Comparison of ENCODE assay signal across 8 cellular contexts in the genomic region with DNA sequence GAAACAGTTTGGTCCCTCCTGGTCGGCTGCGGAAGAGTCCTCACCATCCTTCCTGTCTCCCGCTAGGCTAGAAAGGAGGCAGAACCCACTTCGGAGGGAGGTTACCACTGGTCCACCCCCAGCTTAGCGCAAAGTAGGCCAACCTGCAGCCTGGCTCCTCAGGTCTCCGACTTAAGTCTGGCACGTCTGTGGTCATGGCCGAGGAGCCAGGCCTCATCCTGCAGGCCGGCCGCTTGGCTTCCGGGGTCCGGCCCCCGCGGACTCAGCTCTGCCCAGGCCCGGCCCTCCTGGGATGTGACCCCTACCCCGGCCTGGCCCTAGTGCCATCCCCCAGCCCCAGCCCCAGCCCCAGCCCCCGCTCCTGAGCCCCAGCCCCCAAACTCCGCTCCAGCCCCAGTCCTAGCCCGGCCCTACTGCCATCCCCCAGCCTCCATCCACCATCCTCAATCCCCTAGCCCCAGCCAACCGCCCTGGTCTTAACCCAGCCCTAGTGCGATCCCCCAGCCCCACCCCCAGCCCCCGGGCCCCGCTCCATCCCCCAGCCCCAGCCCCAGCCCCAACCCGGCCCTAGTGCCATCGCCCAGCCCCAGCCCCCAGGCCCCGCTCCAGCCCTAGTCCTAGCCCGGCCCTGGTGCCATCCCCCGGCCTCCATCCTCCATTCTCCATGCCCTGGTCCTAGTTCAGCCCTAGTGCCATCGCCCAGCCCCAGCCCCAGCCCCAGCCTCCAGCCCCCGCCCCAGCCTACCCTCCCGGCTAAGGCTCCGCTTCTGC. TPM values are rescaled to one million over a fixed set of nuclear protein-coding genes. Genes with fewer than 3 reads are reported as not detected.
A peak's percentile ranks its signal among the peaks of the same experiment; 100 is the strongest.
DNase-seq lines count a peak whose midpoint lies in the region; ATAC-seq and TF ChIP-seq lines count a peak whose summit lies in the region.

No MANE protein-coding gene starts in this region.

- TF ChIP-seq POLR2A in GM19099 (IDR thresholded peaks at IDR 0.05; ENCODE audit: extremely low read depth, insufficient read length, low read depth) = peak; percentile 20

- H2AFZ ChIP-seq in OCI-LY7 (ENCODE audit: low read length) = peak overlapping the region; percentile 61; the same call in 1 of the 2 replicates

- peak overlapping the region; percentile 76 for H3K27ac Mint-ChIP-seq in chondrocyte (ENCODE audit: unreplicated experiment)

- H3K36me3 ChIP-seq in OCI-LY7 (ENCODE audit: insufficient read depth, low read length) (peaks cover 59% of the 10 kb centered on the region), left lung (peaks cover 0 to 60% of the 10 kb centered on the region in 2 donors), thoracic aorta (peaks cover 42% of the 10 kb centered on the region)

- no peak for TF ChIP-seq CTCF in OCI-LY7 (conservative IDR thresholded peaks at IDR 0.05; ENCODE audit: low read length)
- TF ChIP-seq CTCF in chondrocyte (IDR thresholded peaks at IDR 0.05) = no peak
- TF ChIP-seq CTCF in left lung (IDR thresholded peaks at IDR 0.05) = no peak
- no peak for TF ChIP-seq CTCF in thoracic aorta (IDR thresholded peaks at IDR 0.05)

- CTCF ChIA-PET in OCI-LY7 (lab: Charles Lee; ENCODE audit: unreplicated experiment) = interaction anchor here (0.5 to 0.7 kb wide), 2 partner anchors 12 to 1919 kb away, joined by 3 to 5 read pairs; a partner anchor contains a TSS

- H3K4me1 ChIP-seq in OCI-LY7 (ENCODE audit: insufficient read depth, low read length, poor library complexity, severe bottlenecking) (peaks cover 9% of the 10 kb centered on the region), left lung (peaks cover 0 to 19% of the 10 kb centered on the region in 2 donors), thoracic aorta (ENCODE audit: control insufficient read depth in 1 of 2, low read depth in 2 of 2) (peaks cover 5 to 9% of the 10 kb centered on the region in 2 donors)

- H3K27ac ChIP-seq in OCI-LY7 (ENCODE audit: low read depth, low read length, poor library complexity, severe bottlenecking) (peak overlapping the region; percentile 53), left lung (peak overlapping the region; percentile 59 to 84), thoracic aorta (peak overlapping the region; percentile 61 to 71)

- H4K20me1 ChIP-seq in OCI-LY7 (ENCODE audit: insufficient read depth, low read length) = no peaks in the 10 kb centered on the region

- intact Hi-C loops in OCI-LY7 (cut with micrococcal nuclease; ENCODE audit: unreplicated experiment) = no loop called here
- intact Hi-C loops in left lung (cut with DNase I) = no loop called here

- no peaks in the 10 kb centered on the region for H3K9me3 Mint-ChIP-seq in chondrocyte (ENCODE audit: low read depth)

- DNase-seq in AG08396 (ENCODE audit: low spot score) (peak; percentile 49), OCI-LY7 (ENCODE audit: low spot score) (peak; percentile 48), chondrocyte (ENCODE audit: low spot score) (no peak), left lung (peak in 1 of 2 donors; percentile 84), thoracic aorta (ENCODE audit: low spot score) (no peak), SK-N-DZ (ENCODE audit: low spot score) (no peak), mesenteric fat pad (ENCODE audit: low spot score) (no peak)

- POLR2A ChIA-PET in OCI-LY7 (lab: Charles Lee) = no interaction called here

- no peaks in the 10 kb centered on the region for H3K27me3 Mint-ChIP-seq in chondrocyte (ENCODE audit: low read depth)

- peaks cover 17% of the 10 kb centered on the region; the same call in 1 of the 2 replicates for H3K79me2 ChIP-seq in OCI-LY7 (ENCODE audit: insufficient read depth, low read depth, low read length)

- peaks cover 11% of the 10 kb centered on the region for H3K4me1 Mint-ChIP-seq in chondrocyte (ENCODE audit: low read depth)

- H3K9me3 ChIP-seq in OCI-LY7 (ENCODE audit: low read length) = no peaks in the 10 kb centered on the region
- H3K9me3 ChIP-seq in left lung = no peaks in the 10 kb centered on the region
- no peaks in the 10 kb centered on the region for H3K9me3 ChIP-seq in thoracic aorta

- H3K27me3 ChIP-seq in left lung (no peaks in the 10 kb centered on the region), thoracic aorta (replicated peaks; ENCODE audit: insufficient read depth) (no peaks in the 10 kb centered on the region)

- peaks cover 7% of the 10 kb centered on the region for H3K36me3 Mint-ChIP-seq in chondrocyte (ENCODE audit: low read depth)

- H3K4me3 Mint-ChIP-seq in chondrocyte (ENCODE audit: unreplicated experiment) = peak overlapping the region; percentile 82

- H3K4me2 ChIP-seq in OCI-LY7 (ENCODE audit: low read length) = peak overlapping the region; percentile 89

- no peaks in the 10 kb centered on the region for H3K9me2 ChIP-seq in OCI-LY7 (ENCODE audit: insufficient read depth, low read length)

- ATAC-seq in left lung = peak; percentile 63
- ATAC-seq in thoracic aorta (ENCODE audit: insufficient number of reproducible peaks, low FRiP score, low read depth) = no peak

- H3K4me3 ChIP-seq in OCI-LY7 (ENCODE audit: low read depth, low read length, poor library complexity, severe bottlenecking) (peak overlapping the region; percentile 99), left lung (peak overlapping the region; percentile 68 to 80), thoracic aorta (peak overlapping the region; percentile 94)

- BruUV-seq in OCI-LY7 (replicated peaks; lab: Mats Ljungman, UMichigan) = no TSS peak

RNA-seq across cellular contexts. Expression of a gene that starts 0.6 kb away (rescaled TPM):
- total RNA-seq in OCI-LY7 (2014; rRNA removed; shearing (Covaris generic)) = 32.7 and 34.9 TPM in 2 replicates
- 37.0 and 37.4 TPM in 2 replicates for total RNA-seq in OCI-LY7 (2022)
- 45.3 to 54.3 TPM (median 47.4 TPM) in 3 replicates for total RNA-seq in chondrocyte
- total RNA-seq in left lung = 10 to 100 TPM; 32.0 to 38.5 TPM
- 10 to 100 TPM; 36.1 to 39.3 TPM for total RNA-seq in thoracic aorta
- polyA plus RNA-seq in SK-N-DZ (2014; cell fraction: cytosol; rRNA removed) = 39.8 and 49.7 TPM in 2 replicates
- 32.0 and 32.9 TPM in 2 replicates for polyA plus RNA-seq in SK-N-DZ (2014; cell fraction: nucleus; rRNA removed)
- 33.9 TPM for total RNA-seq in mesenteric fat pad

RNA-seq across cellular contexts. Expression of a gene that starts 11.7 kb away (rescaled TPM):
- 49.4 and 57.6 TPM in 2 replicates for total RNA-seq in OCI-LY7 (2014; rRNA removed; shearing (Covaris generic))
- total RNA-seq in OCI-LY7 (2022) (60.6 and 62.4 TPM in 2 replicates), chondrocyte (37.3 to 45.7 TPM (median 37.7 TPM) in 3 replicates), left lung (10 to 100 TPM; 30.1 to 31.8 TPM), thoracic aorta (100 to 1,000 TPM in 1 of 2 donors, 10 to 100 TPM in 1; 47.8 to 140 TPM), mesenteric fat pad (30.1 TPM)
- 102 and 127 TPM in 2 replicates for polyA plus RNA-seq in SK-N-DZ (2014; cell fraction: cytosol; rRNA removed)
- polyA plus RNA-seq in SK-N-DZ (2014; cell fraction: nucleus; rRNA removed) = 16.2 and 22.4 TPM in 2 replicates

RNA-seq across cellular contexts. Expression of a gene that starts 11.9 kb away (rescaled TPM):
- 14.4 and 15.5 TPM in 2 replicates for total RNA-seq in OCI-LY7 (2014; rRNA removed; shearing (Covaris generic))
- total RNA-seq in OCI-LY7 (2022) (24.1 and 26.1 TPM in 2 replicates), chondrocyte (21.3 to 29.6 TPM (median 23.9 TPM) in 3 replicates), left lung (10 to 100 TPM; 21.0 to 22.9 TPM), thoracic aorta (10 to 100 TPM; 47.8 to 51.2 TPM), mesenteric fat pad (16.8 TPM)
- 12.4 and 23.8 TPM in 2 replicates for polyA plus RNA-seq in SK-N-DZ (2014; cell fraction: cytosol; rRNA removed)
- polyA plus RNA-seq in SK-N-DZ (2014; cell fraction: nucleus; rRNA removed) = 72.5 and 99.4 TPM in 2 replicates

RNA-seq across cellular contexts. Expression of a gene that starts 20.4 kb away (rescaled TPM):
- 12.0 and 13.3 TPM in 2 replicates for total RNA-seq in OCI-LY7 (2014; rRNA removed; shearing (Covaris generic))
- total RNA-seq in OCI-LY7 (2022) (14.9 and 18.4 TPM in 2 replicates), chondrocyte (39.4 to 44.2 TPM (median 39.8 TPM) in 3 replicates), left lung (10 to 100 TPM; 26.1 to 32.1 TPM), thoracic aorta (10 to 100 TPM; 28.4 to 33.4 TPM), mesenteric fat pad (16.7 TPM)
- polyA plus RNA-seq in SK-N-DZ (2014; cell fraction: cytosol; rRNA removed) = 22.3 and 26.3 TPM in 2 replicates
- polyA plus RNA-seq in SK-N-DZ (2014; cell fraction: nucleus; rRNA removed) = 17.2 and 20.8 TPM in 2 replicates

Comparison
In these comparisons a context has a peak if more than half of its experiments do, and no peak if none do; other contexts are left out.
1. DNase-seq: peak in AG08396 (single experiment) and OCI-LY7 (single experiment); none in chondrocyte (single experiment), thoracic aorta (single experiment), SK-N-DZ (single experiment) and mesenteric fat pad (single experiment).
2. Peak in every context shown above with its lines, with median percentiles within 50 percentile points of each other: H3K27ac ChIP-seq and H3K4me3 ChIP-seq.